ENCODE assay signal across 8 cellular contexts in the genomic region with DNA sequence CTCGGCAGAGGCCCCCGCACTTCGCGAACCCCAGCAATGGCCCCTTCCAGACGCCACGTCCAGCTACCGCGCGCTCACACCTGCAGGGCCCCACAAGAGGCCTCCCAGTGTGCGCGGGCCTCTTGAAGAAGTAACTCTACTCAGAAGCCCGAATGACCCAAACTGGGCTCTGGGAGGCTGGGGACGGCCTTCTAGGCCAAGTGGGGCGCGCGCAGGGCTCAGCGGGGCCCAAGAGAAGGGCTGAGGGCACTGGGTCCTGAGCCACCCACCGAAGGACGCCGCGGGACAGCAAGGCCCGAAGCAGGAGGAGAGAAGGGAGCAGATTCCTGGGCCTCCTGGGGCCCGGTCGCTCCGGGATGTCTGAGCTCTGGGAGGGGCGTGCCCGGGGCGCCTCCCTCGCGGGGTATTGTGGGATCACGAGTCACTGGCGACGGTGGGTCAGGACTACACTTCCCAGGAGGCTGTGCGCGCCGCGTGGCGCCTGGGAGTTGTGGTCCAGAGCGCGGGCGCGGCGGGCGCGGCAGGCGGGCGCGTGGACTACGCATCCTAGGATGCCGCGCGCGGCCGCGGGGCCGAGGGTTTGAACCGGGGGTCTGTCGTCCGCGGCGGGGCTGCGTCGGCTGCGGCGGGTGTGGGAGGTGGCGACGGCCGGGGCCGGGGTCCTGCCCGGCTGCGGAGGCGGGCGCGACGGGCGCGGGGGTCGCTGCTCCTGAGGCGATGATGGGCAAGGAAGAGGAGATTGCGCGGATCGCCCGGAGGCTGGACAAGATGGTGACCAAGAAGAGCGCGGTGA. TPM values are rescaled to one million over a fixed set of nuclear protein-coding genes. Genes with fewer than 3 reads are reported as not detected.
DNase-seq lines count a peak whose midpoint lies in the region; ATAC-seq, FAIRE-seq and TF ChIP-seq lines count a peak whose summit lies in the region.

A gene (plus strand): TSS at position 603 of the 793 bp plus-strand sequence. CDS start 115 bp downstream, at position 718.

- in situ Hi-C loops in GM13977 (cut with MboI; ENCODE audit: low pct_unique_long_range_greater_than_20kb, low sequenced_read_pairs, unreplicated experiment) = no loop called here

- H2AFZ ChIP-seq in astrocyte (ENCODE audit: low read depth, low read length) = peak within 1 kb of the TSS; percentile 92

- H4K20me1 ChIP-seq in astrocyte (ENCODE audit: insufficient read depth, low read length) = peaks cover 26% of the 10 kb centered on the region

- H3K4me1 Mint-ChIP-seq in astrocyte (ENCODE audit: low read depth, unreplicated experiment) = peaks cover 18% of the 10 kb centered on the region

- peaks cover 5% of the 10 kb centered on the region for H3K79me2 ChIP-seq in astrocyte (ENCODE audit: insufficient read depth, low read length)

- H3K9me3 Mint-ChIP-seq in astrocyte (ENCODE audit: unreplicated experiment) = no peaks in the 10 kb centered on the region

- no peak for FAIRE-seq in astrocyte (lab: Jason Lieb, UNC)

- intact Hi-C loops in aorta (cut with DNase I) = loop anchor here in 1 of 2 donors (2.0 kb wide), 1 partner anchor 82 kb away; a partner anchor contains a TSS

- H3K27me3 ChIP-seq in astrocyte (ENCODE audit: insufficient read depth, low read length) (peaks cover 4% of the 10 kb centered on the region), aorta (ENCODE audit: control insufficient read depth in 1 of 2, insufficient read depth in 2 of 2, low read length in 1 of 2) (no peaks in the 10 kb centered on the region)

- H3K4me3 Mint-ChIP-seq in astrocyte (ENCODE audit: unreplicated experiment) = peak within 1 kb of the TSS; percentile 96

- TF ChIP-seq CTCF in GM13977 (IDR thresholded peaks at IDR 0.05; ENCODE audit: extremely low read depth, insufficient read depth, missing control alignments) (no peak), astrocyte (IDR thresholded peaks at IDR 0.05; ENCODE audit: insufficient read depth, low read depth, low read length) (no peak)

- WGBS in aorta, 2 donors = 4 to 5% methylated on average over 61 to 85 of the region's 85 CpGs

- H3K4me3 ChIP-seq in astrocyte (ENCODE audit: insufficient read depth, low read depth, low read length) (peak within 1 kb of the TSS; percentile 79), aorta (ENCODE audit: low read length in 2 of 2) (peak within 1 kb of the TSS; percentile 74 to 79)

- H3K9me3 ChIP-seq in astrocyte (ENCODE audit: insufficient read depth, low read depth, low read length) (no peaks in the 10 kb centered on the region), aorta (ENCODE audit: control insufficient read depth, low read length) (no peaks in the 10 kb centered on the region)

- H3K4me2 ChIP-seq in astrocyte (ENCODE audit: low read length) = peak within 1 kb of the TSS; percentile 92

- ATAC-seq in HG02943 (IDR thresholded peaks at IDR 0.05; ENCODE audit: low read depth, unreplicated experiment) = peak; percentile 72
- ATAC-seq in aorta (ENCODE audit: low FRiP score) = peak; percentile 96

- peak within 1 kb of the TSS; percentile 86 for H3K9ac ChIP-seq in astrocyte (ENCODE audit: low read length)

- DNase-seq in GM13977 (ENCODE audit: low spot score) (peak; percentile 99), NCI-H1930 (lab: John Stamatoyannopoulos, UW) (peak; percentile 94 to 98), T-helper 22 cell (ENCODE audit: low read depth) (peak; percentile 82), astrocyte (ENCODE audit: low read depth) (peak; percentile 90), hepatic stellate cell (ENCODE audit: low spot score) (peak; percentile 99), renal cortical epithelial cell (ENCODE audit: low read depth) (peak; percentile 81), aorta (peak; percentile 99)

- H3K4me1 ChIP-seq in astrocyte (ENCODE audit: insufficient read depth, low read length) (peaks cover 39% of the 10 kb centered on the region), aorta (ENCODE audit: control insufficient read depth in 1 of 2, insufficient read depth in 2 of 2, low read length in 2 of 2) (no peaks in the 10 kb centered on the region)

- H3K36me3 ChIP-seq in astrocyte (ENCODE audit: insufficient read depth, low read length) (no peaks in the 10 kb centered on the region), aorta (ENCODE audit: control insufficient read depth in 1 of 2, insufficient read depth in 2 of 2, low read length in 1 of 2) (no peaks in the 10 kb centered on the region)

- H3K36me3 Mint-ChIP-seq in astrocyte (ENCODE audit: low read depth, unreplicated experiment) = peaks cover 2% of the 10 kb centered on the region

- H3K27ac Mint-ChIP-seq in astrocyte (ENCODE audit: unreplicated experiment) = peak within 1 kb of the TSS; percentile 95

- H3K27ac ChIP-seq in astrocyte (ENCODE audit: low read depth, low read length) (peak within 1 kb of the TSS; percentile 65), aorta (ENCODE audit: low read depth in 1 of 2, low read length in 2 of 2) (peak within 1 kb of the TSS; percentile 31 to 35)

- peaks cover 4% of the 10 kb centered on the region for H3K27me3 Mint-ChIP-seq in astrocyte (ENCODE audit: low read depth, unreplicated experiment)

RNA-seq across cellular contexts. Expression of the gene that starts here (rescaled TPM):
- total RNA-seq in astrocyte (52.4 and 53.1 TPM in 2 replicates), renal cortical epithelial cell (15.3 and 21.8 TPM in 2 replicates), aorta (10 to 100 TPM; 45.5 to 71.1 TPM)
- polyA plus RNA-seq in aorta = 10 to 100 TPM; 26.2 to 80.1 TPM

Comparison
In these comparisons a context has a peak if more than half of its experiments do, and no peak if none do; other contexts are left out.
1. Peak in every context shown above with its lines: DNase-seq, ATAC-seq, H3K4me3 ChIP-seq and H3K27ac ChIP-seq.